ENCODE assay signal across 1 cellular context in the genomic region with DNA sequence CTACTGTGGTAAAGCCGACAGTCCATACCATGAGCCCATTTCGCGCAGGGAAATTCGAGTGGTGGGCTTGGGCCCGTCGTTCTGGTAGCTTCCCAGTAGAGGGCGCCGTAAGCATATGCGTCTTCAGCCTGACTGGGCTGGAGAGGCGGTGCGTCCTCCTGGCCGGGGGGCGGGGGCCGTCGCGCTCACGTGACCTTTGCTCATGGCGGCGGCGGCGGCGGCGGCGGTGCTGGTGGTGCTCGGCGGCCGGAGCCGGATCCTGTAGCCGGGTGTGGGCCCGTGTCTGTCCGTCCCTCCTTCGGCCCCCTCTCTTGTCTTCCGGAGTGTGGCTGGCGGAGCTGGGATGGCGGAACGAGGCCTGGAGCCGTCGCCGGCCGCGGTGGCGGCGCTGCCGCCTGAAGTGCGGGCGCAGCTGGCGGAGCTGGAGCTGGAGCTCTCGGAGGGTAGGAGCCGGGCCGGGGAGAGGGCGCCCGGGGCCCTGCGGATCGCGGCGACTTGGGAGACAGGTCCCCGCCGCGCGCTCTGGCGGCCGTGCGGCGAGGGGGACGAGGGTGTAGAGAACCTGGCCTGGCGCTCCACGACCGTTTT.
TF ChIP-seq lines count a peak whose summit lies in the region.

A gene with protein sequence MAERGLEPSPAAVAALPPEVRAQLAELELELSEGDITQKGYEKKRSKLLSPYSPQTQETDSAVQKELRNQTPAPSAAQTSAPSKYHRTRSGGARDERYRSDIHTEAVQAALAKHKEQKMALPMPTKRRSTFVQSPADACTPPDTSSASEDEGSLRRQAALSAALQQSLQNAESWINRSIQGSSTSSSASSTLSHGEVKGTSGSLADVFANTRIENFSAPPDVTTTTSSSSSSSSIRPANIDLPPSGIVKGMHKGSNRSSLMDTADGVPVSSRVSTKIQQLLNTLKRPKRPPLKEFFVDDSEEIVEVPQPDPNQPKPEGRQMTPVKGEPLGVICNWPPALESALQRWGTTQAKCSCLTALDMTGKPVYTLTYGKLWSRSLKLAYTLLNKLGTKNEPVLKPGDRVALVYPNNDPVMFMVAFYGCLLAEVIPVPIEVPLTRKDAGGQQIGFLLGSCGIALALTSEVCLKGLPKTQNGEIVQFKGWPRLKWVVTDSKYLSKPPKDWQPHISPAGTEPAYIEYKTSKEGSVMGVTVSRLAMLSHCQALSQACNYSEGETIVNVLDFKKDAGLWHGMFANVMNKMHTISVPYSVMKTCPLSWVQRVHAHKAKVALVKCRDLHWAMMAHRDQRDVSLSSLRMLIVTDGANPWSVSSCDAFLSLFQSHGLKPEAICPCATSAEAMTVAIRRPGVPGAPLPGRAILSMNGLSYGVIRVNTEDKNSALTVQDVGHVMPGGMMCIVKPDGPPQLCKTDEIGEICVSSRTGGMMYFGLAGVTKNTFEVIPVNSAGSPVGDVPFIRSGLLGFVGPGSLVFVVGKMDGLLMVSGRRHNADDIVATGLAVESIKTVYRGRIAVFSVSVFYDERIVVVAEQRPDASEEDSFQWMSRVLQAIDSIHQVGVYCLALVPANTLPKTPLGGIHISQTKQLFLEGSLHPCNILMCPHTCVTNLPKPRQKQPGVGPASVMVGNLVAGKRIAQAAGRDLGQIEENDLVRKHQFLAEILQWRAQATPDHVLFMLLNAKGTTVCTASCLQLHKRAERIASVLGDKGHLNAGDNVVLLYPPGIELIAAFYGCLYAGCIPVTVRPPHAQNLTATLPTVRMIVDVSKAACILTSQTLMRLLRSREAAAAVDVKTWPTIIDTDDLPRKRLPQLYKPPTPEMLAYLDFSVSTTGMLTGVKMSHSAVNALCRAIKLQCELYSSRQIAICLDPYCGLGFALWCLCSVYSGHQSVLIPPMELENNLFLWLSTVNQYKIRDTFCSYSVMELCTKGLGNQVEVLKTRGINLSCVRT (N-terminal part only) (plus strand): TSS at position 188 of the 588 bp plus-strand sequence. CDS start 156 bp downstream, at position 344.

TF ChIP-seq in K562, 482 proteins besides CTCF, POLR2A, EP300 and RAD21 (continued from another document and continues in another):
- TF ChIP-seq, protein P1, sequence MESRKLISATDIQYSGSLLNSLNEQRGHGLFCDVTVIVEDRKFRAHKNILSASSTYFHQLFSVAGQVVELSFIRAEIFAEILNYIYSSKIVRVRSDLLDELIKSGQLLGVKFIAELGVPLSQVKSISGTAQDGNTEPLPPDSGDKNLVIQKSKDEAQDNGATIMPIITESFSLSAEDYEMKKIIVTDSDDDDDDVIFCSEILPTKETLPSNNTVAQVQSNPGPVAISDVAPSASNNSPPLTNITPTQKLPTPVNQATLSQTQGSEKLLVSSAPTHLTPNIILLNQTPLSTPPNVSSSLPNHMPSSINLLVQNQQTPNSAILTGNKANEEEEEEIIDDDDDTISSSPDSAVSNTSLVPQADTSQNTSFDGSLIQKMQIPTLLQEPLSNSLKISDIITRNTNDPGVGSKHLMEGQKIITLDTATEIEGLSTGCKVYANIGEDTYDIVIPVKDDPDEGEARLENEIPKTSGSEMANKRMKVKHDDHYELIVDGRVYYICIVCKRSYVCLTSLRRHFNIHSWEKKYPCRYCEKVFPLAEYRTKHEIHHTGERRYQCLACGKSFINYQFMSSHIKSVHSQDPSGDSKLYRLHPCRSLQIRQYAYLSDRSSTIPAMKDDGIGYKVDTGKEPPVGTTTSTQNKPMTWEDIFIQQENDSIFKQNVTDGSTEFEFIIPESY (CRISPR knock-in tag; IDR thresholded peaks at IDR 0.05): peak; percentile 80
- TF ChIP-seq CEBPG (CRISPR knock-in tag; IDR thresholded peaks at IDR 0.05): no peak
- no peak for TF ChIP-seq CEBPG (tag; conservative IDR thresholded peaks at IDR 0.05 in 1 of 2, IDR thresholded peaks at IDR 0.05 in 1 of 2)
- TF ChIP-seq ZNF316 (IDR thresholded peaks at IDR 0.05): no peak
- no peak for TF ChIP-seq NFIX (CRISPR knock-in tag; IDR thresholded peaks at IDR 0.05; ENCODE audit: low read depth)
- TF ChIP-seq, protein P2, sequence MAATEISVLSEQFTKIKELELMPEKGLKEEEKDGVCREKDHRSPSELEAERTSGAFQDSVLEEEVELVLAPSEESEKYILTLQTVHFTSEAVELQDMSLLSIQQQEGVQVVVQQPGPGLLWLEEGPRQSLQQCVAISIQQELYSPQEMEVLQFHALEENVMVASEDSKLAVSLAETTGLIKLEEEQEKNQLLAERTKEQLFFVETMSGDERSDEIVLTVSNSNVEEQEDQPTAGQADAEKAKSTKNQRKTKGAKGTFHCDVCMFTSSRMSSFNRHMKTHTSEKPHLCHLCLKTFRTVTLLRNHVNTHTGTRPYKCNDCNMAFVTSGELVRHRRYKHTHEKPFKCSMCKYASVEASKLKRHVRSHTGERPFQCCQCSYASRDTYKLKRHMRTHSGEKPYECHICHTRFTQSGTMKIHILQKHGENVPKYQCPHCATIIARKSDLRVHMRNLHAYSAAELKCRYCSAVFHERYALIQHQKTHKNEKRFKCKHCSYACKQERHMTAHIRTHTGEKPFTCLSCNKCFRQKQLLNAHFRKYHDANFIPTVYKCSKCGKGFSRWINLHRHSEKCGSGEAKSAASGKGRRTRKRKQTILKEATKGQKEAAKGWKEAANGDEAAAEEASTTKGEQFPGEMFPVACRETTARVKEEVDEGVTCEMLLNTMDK (IDR thresholded peaks at IDR 0.05; ENCODE audit: borderline replicate concordance, insufficient read depth, low read depth, low read length, poor library complexity, severe bottlenecking): peak; percentile 12
- TF ChIP-seq EGR1 (conservative IDR thresholded peaks at IDR 0.05): peak; percentile 31; the same call in 1 of the 2 replicates
- TF ChIP-seq PCBP1 (IDR thresholded peaks at IDR 0.05; ENCODE audit: low read depth, low read length, poor library complexity, severe bottlenecking): peak; percentile 93
- TF ChIP-seq ESRRA (IDR thresholded peaks at IDR 0.05; ENCODE audit: borderline replicate concordance, low read depth): peak; percentile 64; the same call in 1 of the 2 replicates
- TF ChIP-seq ZBTB17 (CRISPR knock-in tag; IDR thresholded peaks at IDR 0.05): peak; percentile 37; the same call in 1 of the 2 replicates
- peak; percentile 91 for TF ChIP-seq ZBTB7A (IDR thresholded peaks at IDR 0.05; ENCODE audit: borderline replicate concordance, control insufficient read depth, low read depth, low read length)
- TF ChIP-seq CHD4 (IDR thresholded peaks at IDR 0.05; ENCODE audit: insufficient read depth, insufficient replicate concordance, low read depth, low read length, poor library complexity, severe bottlenecking): no peak
- TF ChIP-seq TARDBP (IDR thresholded peaks at IDR 0.05): 0 out of 2 replicates have a peak, but pooled peaks have one; percentile 29
- peak; percentile 84; the same call in 1 of the 2 replicates for TF ChIP-seq KAT7 (CRISPR knock-in tag; IDR thresholded peaks at IDR 0.05; ENCODE audit: borderline replicate concordance)
- TF ChIP-seq SMAD4 (CRISPR knock-in tag; conservative IDR thresholded peaks at IDR 0.05): peak; percentile 86
- peak; percentile 95 to 96 for TF ChIP-seq MAZ (CRISPR knock-in tag; conservative IDR thresholded peaks at IDR 0.05 in 1 of 2, IDR thresholded peaks at IDR 0.05 in 1 of 2)
- no peak for TF ChIP-seq RHOXF2B (CRISPR knock-in tag; conservative IDR thresholded peaks at IDR 0.05)
- TF ChIP-seq, protein P3, sequence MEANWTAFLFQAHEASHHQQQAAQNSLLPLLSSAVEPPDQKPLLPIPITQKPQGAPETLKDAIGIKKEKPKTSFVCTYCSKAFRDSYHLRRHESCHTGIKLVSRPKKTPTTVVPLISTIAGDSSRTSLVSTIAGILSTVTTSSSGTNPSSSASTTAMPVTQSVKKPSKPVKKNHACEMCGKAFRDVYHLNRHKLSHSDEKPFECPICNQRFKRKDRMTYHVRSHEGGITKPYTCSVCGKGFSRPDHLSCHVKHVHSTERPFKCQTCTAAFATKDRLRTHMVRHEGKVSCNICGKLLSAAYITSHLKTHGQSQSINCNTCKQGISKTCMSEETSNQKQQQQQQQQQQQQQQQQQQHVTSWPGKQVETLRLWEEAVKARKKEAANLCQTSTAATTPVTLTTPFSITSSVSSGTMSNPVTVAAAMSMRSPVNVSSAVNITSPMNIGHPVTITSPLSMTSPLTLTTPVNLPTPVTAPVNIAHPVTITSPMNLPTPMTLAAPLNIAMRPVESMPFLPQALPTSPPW (CRISPR knock-in tag; IDR thresholded peaks at IDR 0.05): peak; percentile 83
- no peak for TF ChIP-seq ATF1 (CRISPR knock-in tag; IDR thresholded peaks at IDR 0.05)
- TF ChIP-seq ATF1 (tag; IDR thresholded peaks at IDR 0.05): peak; percentile 70
- TF ChIP-seq RAD51 (IDR thresholded peaks at IDR 0.05; ENCODE audit: borderline replicate concordance, low read depth): peak; percentile 94
- no peak; the same call in 1 of the 2 replicates for TF ChIP-seq MYC (IDR thresholded peaks at IDR 0.05; ENCODE audit: low read depth, low read length)
- no peak for TF ChIP-seq MYC (CRISPR knock-in tag; IDR thresholded peaks at IDR 0.05; ENCODE audit: borderline replicate concordance, low read depth)
- no peak for TF ChIP-seq HDAC8 (tag; IDR thresholded peaks at IDR 0.05)
- TF ChIP-seq NBN (IDR thresholded peaks at IDR 0.05; ENCODE audit: low read depth): 0 out of 2 replicates have a peak, but pooled peaks have one; percentile 41
- TF ChIP-seq SAFB (IDR thresholded peaks at IDR 0.05; ENCODE audit: borderline replicate concordance, low read depth, low read length): no peak
- peak; percentile 97 for TF ChIP-seq TOE1 (IDR thresholded peaks at IDR 0.05; ENCODE audit: borderline replicate concordance)
- 0 out of 2 replicates have a peak, but pooled peaks have one; percentile 60 for TF ChIP-seq TOE1 (CRISPR knock-in tag; IDR thresholded peaks at IDR 0.05; ENCODE audit: borderline replicate concordance, low read depth)
- 0 out of 3 replicates have a peak, but pooled peaks of 1 of the 2 experiments have one; percentile 59 for TF ChIP-seq CBX3 (IDR thresholded peaks at IDR 0.05; ENCODE audit: borderline replicate concordance in 1 of 2, low read length in 2 of 2)
- TF ChIP-seq, protein P4, sequence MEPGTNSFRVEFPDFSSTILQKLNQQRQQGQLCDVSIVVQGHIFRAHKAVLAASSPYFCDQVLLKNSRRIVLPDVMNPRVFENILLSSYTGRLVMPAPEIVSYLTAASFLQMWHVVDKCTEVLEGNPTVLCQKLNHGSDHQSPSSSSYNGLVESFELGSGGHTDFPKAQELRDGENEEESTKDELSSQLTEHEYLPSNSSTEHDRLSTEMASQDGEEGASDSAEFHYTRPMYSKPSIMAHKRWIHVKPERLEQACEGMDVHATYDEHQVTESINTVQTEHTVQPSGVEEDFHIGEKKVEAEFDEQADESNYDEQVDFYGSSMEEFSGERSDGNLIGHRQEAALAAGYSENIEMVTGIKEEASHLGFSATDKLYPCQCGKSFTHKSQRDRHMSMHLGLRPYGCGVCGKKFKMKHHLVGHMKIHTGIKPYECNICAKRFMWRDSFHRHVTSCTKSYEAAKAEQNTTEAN (CRISPR knock-in tag; IDR thresholded peaks at IDR 0.05): no peak
- TF ChIP-seq ZNF324 (CRISPR knock-in tag; IDR thresholded peaks at IDR 0.05): no peak
- TF ChIP-seq ZNF707 (CRISPR knock-in tag; conservative IDR thresholded peaks at IDR 0.05): no peak
- TF ChIP-seq, protein P5, sequence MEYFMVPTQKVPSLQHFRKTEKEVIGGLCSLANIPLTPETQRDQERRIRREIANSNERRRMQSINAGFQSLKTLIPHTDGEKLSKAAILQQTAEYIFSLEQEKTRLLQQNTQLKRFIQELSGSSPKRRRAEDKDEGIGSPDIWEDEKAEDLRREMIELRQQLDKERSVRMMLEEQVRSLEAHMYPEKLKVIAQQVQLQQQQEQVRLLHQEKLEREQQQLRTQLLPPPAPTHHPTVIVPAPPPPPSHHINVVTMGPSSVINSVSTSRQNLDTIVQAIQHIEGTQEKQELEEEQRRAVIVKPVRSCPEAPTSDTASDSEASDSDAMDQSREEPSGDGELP (CRISPR knock-in tag; IDR thresholded peaks at IDR 0.05; ENCODE audit: borderline replicate concordance): peak; percentile 76
- peak; percentile 88 for TF ChIP-seq TAF1 (IDR thresholded peaks at IDR 0.05; ENCODE audit: control insufficient read depth, extremely low read depth, insufficient read depth, low read length, severe bottlenecking)
- peak; percentile 81; the same call in 1 of the 2 replicates for TF ChIP-seq PHF8 (IDR thresholded peaks at IDR 0.05; ENCODE audit: borderline replicate concordance, low read length)
- peak; percentile 77; the same call in 1 of the 2 replicates for TF ChIP-seq RB1 (IDR thresholded peaks at IDR 0.05; ENCODE audit: low read depth)
- peak; percentile 76; the same call in 1 of the 2 replicates for TF ChIP-seq ZNF263 (CRISPR knock-in tag; IDR thresholded peaks at IDR 0.05; ENCODE audit: borderline replicate concordance)
- TF ChIP-seq POLR2G (IDR thresholded peaks at IDR 0.05; ENCODE audit: low read depth, low read length): peak; percentile 96
- peak; percentile 82; the same call in 1 of the 2 replicates for TF ChIP-seq CC2D1A (IDR thresholded peaks at IDR 0.05)
- TF ChIP-seq SP1 (CRISPR knock-in tag; IDR thresholded peaks at IDR 0.05): peak; percentile 79
- peak; percentile 49 to 89 (median 87) for TF ChIP-seq YY1 (IDR thresholded peaks at IDR 0.05; ENCODE audit: borderline replicate concordance in 1 of 3, control insufficient read depth in 1 of 3, extremely low read depth in 1 of 3, insufficient read depth in 3 of 3, insufficient read length in 1 of 3, insufficient replicate concordance in 2 of 3, low read depth in 1 of 3, low read length in 2 of 3)
- TF ChIP-seq, protein P6, sequence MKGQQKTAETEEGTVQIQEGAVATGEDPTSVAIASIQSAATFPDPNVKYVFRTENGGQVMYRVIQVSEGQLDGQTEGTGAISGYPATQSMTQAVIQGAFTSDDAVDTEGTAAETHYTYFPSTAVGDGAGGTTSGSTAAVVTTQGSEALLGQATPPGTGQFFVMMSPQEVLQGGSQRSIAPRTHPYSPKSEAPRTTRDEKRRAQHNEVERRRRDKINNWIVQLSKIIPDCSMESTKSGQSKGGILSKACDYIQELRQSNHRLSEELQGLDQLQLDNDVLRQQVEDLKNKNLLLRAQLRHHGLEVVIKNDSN (CRISPR knock-in tag; IDR thresholded peaks at IDR 0.05): peak; percentile 98
- peak; percentile 46 for TF ChIP-seq SOX6 (IDR thresholded peaks at IDR 0.05)
